In genomic region chr12:11500861-11501230, GRCh38 we compare ENCODE assay signal across 9 cellular contexts.
"Had no signal": no experiment of that assay in that cellular context is flagged by ENCODE, and none has a peak within 500 bp of the region (broad histone marks: within the 10 kb centered on the region; RNA-seq: fewer than 3 reads in every experiment).

No MANE protein-coding gene starts in this region.

- H3K4me3 ChIP-seq: suprapubic skin, upper lobe of left lung had no signal

- H3K9me3 Mint-ChIP-seq: activated T-helper 1 cell treated with anti-CD3 and anti-CD28 coated beads, Interleukin-12 subunit alpha, Interleukin-12 subunit beta, Interleukin-2, Interleukin-4 antibody, amounts not matched to agents 30 ng/mL and 10 ng/mL and 1 ng/mL, durations not matched to agents 14 hours and 24 hours and 36 hours had no signal

- H3K36me3 Mint-ChIP-seq: T-cell had no signal

- H3K27ac ChIP-seq: neutrophil, spleen, suprapubic skin, upper lobe of left lung, WERI-Rb-1 had no signal

- H3K27ac Mint-ChIP-seq: activated naive CD4-positive, alpha-beta T cell treated with anti-CD3 and anti-CD28 coated beads for 36 hours; activated T-helper 1 cell treated with anti-CD3 and anti-CD28 coated beads, Interleukin-12 subunit alpha, Interleukin-12 subunit beta, Interleukin-2, Interleukin-4 antibody, amounts not matched to agents 30 ng/mL and 10 ng/mL and 1 ng/mL, durations not matched to agents 14 hours and 24 hours and 36 hours; progenitor cell of endocrine pancreas had no signal

- H3K4me3 Mint-ChIP-seq: activated naive CD4-positive, alpha-beta T cell treated with anti-CD3 and anti-CD28 coated beads for 36 hours; activated T-helper 1 cell treated with anti-CD3 and anti-CD28 coated beads, Interleukin-12 subunit alpha, Interleukin-12 subunit beta, Interleukin-2, Interleukin-4 antibody, amounts not matched to agents 30 ng/mL and 10 ng/mL and 1 ng/mL, durations not matched to agents 14 hours and 24 hours and 36 hours had no signal

- H3K9me3 ChIP-seq: neutrophil, spleen, suprapubic skin, upper lobe of left lung had no signal

- H3K27me3 ChIP-seq: upper lobe of left lung had no signal

- H3K36me3 ChIP-seq: neutrophil, spleen, suprapubic skin, upper lobe of left lung, WERI-Rb-1 had no signal
